In the genomic region with DNA sequence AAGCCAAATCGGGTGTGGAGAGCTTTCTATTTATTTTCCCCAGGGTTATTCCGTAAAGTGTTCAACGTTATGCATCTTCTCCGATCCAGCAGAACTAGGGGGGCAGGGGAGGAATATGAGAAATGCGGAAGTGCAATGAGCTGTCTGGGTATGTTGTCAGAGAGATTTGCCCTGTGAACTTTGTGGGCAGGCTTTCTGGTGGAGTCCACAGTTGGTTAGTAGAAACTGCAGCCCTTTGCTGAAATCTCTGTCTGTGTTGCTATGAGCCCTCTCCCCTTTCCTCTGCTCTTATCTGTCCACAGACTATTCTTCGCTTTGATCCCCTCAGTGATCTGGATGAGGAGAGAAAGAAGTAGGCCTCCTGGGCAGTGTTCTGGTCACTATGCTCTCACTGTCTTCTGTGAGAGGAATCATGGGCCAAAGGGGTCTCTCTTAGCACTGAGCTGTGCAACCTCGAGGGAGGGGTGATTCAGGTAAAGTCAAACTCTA, we compare ENCODE assay signal across 1 cellular context.
TF ChIP-seq lines count a peak whose summit lies in the region.

No MANE protein-coding gene starts in this region.

TF ChIP-seq in HepG2, 621 proteins besides CTCF, POLR2A, EP300 and RAD21 (continued from another document and continues in another):
- TF ChIP-seq, protein P1, sequence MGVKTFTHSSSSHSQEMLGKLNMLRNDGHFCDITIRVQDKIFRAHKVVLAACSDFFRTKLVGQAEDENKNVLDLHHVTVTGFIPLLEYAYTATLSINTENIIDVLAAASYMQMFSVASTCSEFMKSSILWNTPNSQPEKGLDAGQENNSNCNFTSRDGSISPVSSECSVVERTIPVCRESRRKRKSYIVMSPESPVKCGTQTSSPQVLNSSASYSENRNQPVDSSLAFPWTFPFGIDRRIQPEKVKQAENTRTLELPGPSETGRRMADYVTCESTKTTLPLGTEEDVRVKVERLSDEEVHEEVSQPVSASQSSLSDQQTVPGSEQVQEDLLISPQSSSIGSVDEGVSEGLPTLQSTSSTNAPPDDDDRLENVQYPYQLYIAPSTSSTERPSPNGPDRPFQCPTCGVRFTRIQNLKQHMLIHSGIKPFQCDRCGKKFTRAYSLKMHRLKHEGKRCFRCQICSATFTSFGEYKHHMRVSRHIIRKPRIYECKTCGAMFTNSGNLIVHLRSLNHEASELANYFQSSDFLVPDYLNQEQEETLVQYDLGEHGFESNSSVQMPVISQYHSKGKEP (CRISPR knock-in tag; IDR thresholded peaks at IDR 0.05), result no peak
- TF ChIP-seq, protein P2, sequence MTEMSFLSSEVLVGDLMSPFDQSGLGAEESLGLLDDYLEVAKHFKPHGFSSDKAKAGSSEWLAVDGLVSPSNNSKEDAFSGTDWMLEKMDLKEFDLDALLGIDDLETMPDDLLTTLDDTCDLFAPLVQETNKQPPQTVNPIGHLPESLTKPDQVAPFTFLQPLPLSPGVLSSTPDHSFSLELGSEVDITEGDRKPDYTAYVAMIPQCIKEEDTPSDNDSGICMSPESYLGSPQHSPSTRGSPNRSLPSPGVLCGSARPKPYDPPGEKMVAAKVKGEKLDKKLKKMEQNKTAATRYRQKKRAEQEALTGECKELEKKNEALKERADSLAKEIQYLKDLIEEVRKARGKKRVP (CRISPR knock-in tag; IDR thresholded peaks at IDR 0.05), result no peak
- TF ChIP-seq KLF15 (CRISPR knock-in tag; IDR thresholded peaks at IDR 0.05; ENCODE audit: borderline replicate concordance), result no peak
- TF ChIP-seq ZNF749 (CRISPR knock-in tag; IDR thresholded peaks at IDR 0.05; ENCODE audit: borderline replicate concordance), result no peak
- 0 out of 2 replicates have a peak, but pooled peaks have one; percentile 80 for TF ChIP-seq ZNF136 (CRISPR knock-in tag; IDR thresholded peaks at IDR 0.05; ENCODE audit: low read depth)
- TF ChIP-seq, protein P3, sequence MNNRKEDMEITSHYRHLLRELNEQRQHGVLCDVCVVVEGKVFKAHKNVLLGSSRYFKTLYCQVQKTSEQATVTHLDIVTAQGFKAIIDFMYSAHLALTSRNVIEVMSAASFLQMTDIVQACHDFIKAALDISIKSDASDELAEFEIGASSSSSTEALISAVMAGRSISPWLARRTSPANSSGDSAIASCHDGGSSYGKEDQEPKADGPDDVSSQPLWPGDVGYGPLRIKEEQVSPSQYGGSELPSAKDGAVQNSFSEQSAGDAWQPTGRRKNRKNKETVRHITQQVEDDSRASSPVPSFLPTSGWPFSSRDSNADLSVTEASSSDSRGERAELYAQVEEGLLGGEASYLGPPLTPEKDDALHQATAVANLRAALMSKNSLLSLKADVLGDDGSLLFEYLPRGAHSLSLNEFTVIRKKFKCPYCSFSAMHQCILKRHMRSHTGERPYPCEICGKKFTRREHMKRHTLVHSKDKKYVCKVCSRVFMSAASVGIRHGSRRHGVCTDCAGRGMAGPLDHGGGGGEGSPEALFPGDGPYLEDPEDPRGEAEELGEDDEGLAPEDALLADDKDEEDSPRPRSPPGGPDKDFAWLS (CRISPR knock-in tag; IDR thresholded peaks at IDR 0.05; ENCODE audit: borderline replicate concordance), result no peak
- TF ChIP-seq ZNF841 (CRISPR knock-in tag; IDR thresholded peaks at IDR 0.05; ENCODE audit: borderline replicate concordance), result no peak
- peak; percentile 68; the same call in 1 of the 2 replicates for TF ChIP-seq ZNF605 (CRISPR knock-in tag; IDR thresholded peaks at IDR 0.05)
- no peak for TF ChIP-seq PCBP2 (optimal IDR thresholded peaks at IDR 0.05; ENCODE audit: low read depth, low read length, poor library complexity, severe bottlenecking)
- TF ChIP-seq GZF1 (CRISPR knock-in tag; IDR thresholded peaks at IDR 0.05), result 0 out of 2 replicates have a peak, but pooled peaks have one; percentile 54
- no peak for TF ChIP-seq REL (CRISPR knock-in tag; conservative IDR thresholded peaks at IDR 0.05)
- no peak for TF ChIP-seq GATAD1 (CRISPR knock-in tag; IDR thresholded peaks at IDR 0.05)
- TF ChIP-seq ZNF274 (CRISPR knock-in tag; IDR thresholded peaks at IDR 0.05), result no peak
- TF ChIP-seq ZNF501 (CRISPR knock-in tag; IDR thresholded peaks at IDR 0.05), result 0 out of 2 replicates have a peak, but pooled peaks have one; percentile 60
- TF ChIP-seq, protein P4, sequence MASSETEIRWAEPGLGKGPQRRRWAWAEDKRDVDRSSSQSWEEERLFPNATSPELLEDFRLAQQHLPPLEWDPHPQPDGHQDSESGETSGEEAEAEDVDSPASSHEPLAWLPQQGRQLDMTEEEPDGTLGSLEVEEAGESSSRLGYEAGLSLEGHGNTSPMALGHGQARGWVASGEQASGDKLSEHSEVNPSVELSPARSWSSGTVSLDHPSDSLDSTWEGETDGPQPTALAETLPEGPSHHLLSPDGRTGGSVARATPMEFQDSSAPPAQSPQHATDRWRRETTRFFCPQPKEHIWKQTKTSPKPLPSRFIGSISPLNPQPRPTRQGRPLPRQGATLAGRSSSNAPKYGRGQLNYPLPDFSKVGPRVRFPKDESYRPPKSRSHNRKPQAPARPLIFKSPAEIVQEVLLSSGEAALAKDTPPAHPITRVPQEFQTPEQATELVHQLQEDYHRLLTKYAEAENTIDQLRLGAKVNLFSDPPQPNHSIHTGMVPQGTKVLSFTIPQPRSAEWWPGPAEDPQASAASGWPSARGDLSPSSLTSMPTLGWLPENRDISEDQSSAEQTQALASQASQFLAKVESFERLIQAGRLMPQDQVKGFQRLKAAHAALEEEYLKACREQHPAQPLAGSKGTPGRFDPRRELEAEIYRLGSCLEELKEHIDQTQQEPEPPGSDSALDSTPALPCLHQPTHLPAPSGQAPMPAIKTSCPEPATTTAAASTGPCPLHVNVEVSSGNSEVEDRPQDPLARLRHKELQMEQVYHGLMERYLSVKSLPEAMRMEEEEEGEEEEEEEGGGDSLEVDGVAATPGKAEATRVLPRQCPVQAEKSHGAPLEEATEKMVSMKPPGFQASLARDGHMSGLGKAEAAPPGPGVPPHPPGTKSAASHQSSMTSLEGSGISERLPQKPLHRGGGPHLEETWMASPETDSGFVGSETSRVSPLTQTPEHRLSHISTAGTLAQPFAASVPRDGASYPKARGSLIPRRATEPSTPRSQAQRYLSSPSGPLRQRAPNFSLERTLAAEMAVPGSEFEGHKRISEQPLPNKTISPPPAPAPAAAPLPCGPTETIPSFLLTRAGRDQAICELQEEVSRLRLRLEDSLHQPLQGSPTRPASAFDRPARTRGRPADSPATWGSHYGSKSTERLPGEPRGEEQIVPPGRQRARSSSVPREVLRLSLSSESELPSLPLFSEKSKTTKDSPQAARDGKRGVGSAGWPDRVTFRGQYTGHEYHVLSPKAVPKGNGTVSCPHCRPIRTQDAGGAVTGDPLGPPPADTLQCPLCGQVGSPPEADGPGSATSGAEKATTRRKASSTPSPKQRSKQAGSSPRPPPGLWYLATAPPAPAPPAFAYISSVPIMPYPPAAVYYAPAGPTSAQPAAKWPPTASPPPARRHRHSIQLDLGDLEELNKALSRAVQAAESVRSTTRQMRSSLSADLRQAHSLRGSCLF (CRISPR knock-in tag; IDR thresholded peaks at IDR 0.05; ENCODE audit: borderline replicate concordance), result no peak
- no peak for TF ChIP-seq ZNF713 (CRISPR knock-in tag; IDR thresholded peaks at IDR 0.05)
- TF ChIP-seq THYN1 (CRISPR knock-in tag; IDR thresholded peaks at IDR 0.05; ENCODE audit: borderline replicate concordance, low read depth), result no peak
- TF ChIP-seq, protein P5, sequence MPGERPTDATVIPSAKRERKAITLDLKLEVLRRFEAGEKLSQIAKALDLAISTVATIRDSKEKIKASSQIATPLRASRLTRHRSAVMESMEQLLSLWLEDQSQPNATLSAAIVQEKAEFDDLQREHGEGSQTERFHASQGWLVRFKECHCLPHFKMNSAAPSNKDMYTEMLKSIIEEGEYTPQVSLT (CRISPR knock-in tag; IDR thresholded peaks at IDR 0.05; ENCODE audit: borderline replicate concordance, low read depth), result no peak
- no peak for TF ChIP-seq ZNF562 (CRISPR knock-in tag; IDR thresholded peaks at IDR 0.05; ENCODE audit: borderline replicate concordance)
- TF ChIP-seq NCOR1 (IDR thresholded peaks at IDR 0.05; ENCODE audit: borderline replicate concordance, low read length), result peak; percentile 55; the same call in 1 of the 2 replicates
- no peak for TF ChIP-seq ZNF44 (CRISPR knock-in tag; IDR thresholded peaks at IDR 0.05)
- no peak for TF ChIP-seq XBP1 (CRISPR knock-in tag; IDR thresholded peaks at IDR 0.05)
- TF ChIP-seq, protein P6, sequence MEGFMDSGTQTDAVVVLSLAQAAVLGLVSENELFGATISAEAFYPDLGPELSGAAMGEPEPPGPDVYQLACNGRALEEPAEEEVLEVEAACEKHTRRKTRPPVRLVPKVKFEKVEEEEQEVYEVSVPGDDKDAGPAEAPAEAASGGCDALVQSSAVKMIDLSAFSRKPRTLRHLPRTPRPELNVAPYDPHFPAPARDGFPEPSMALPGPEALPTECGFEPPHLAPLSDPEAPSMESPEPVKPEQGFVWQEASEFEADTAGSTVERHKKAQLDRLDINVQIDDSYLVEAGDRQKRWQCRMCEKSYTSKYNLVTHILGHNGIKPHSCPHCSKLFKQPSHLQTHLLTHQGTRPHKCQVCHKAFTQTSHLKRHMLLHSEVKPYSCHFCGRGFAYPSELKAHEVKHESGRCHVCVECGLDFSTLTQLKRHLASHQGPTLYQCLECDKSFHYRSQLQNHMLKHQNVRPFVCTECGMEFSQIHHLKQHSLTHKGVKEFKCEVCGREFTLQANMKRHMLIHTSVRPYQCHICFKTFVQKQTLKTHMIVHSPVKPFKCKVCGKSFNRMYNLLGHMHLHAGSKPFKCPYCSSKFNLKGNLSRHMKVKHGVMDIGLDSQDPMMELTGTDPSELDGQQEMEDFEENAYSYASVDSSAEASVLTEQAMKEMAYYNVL (CRISPR knock-in tag; IDR thresholded peaks at IDR 0.05; ENCODE audit: borderline replicate concordance), result peak; percentile 63; the same call in 1 of the 2 replicates
- TF ChIP-seq, protein P7, sequence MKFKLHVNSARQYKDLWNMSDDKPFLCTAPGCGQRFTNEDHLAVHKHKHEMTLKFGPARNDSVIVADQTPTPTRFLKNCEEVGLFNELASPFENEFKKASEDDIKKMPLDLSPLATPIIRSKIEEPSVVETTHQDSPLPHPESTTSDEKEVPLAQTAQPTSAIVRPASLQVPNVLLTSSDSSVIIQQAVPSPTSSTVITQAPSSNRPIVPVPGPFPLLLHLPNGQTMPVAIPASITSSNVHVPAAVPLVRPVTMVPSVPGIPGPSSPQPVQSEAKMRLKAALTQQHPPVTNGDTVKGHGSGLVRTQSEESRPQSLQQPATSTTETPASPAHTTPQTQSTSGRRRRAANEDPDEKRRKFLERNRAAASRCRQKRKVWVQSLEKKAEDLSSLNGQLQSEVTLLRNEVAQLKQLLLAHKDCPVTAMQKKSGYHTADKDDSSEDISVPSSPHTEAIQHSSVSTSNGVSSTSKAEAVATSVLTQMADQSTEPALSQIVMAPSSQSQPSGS (CRISPR knock-in tag; IDR thresholded peaks at IDR 0.05), result peak; percentile 73; the same call in 1 of the 2 replicates
- TF ChIP-seq KDM1A (CRISPR knock-in tag; IDR thresholded peaks at IDR 0.05), result no peak
- TF ChIP-seq SMAD3 (CRISPR knock-in tag; IDR thresholded peaks at IDR 0.05), result no peak
- no peak for TF ChIP-seq ZNF24 (IDR thresholded peaks at IDR 0.05)
- no peak for TF ChIP-seq MTF1 (CRISPR knock-in tag; IDR thresholded peaks at IDR 0.05)
- no peak for TF ChIP-seq KDM2A (CRISPR knock-in tag; IDR thresholded peaks at IDR 0.05; ENCODE audit: borderline replicate concordance, low read depth)
- TF ChIP-seq, protein P8, sequence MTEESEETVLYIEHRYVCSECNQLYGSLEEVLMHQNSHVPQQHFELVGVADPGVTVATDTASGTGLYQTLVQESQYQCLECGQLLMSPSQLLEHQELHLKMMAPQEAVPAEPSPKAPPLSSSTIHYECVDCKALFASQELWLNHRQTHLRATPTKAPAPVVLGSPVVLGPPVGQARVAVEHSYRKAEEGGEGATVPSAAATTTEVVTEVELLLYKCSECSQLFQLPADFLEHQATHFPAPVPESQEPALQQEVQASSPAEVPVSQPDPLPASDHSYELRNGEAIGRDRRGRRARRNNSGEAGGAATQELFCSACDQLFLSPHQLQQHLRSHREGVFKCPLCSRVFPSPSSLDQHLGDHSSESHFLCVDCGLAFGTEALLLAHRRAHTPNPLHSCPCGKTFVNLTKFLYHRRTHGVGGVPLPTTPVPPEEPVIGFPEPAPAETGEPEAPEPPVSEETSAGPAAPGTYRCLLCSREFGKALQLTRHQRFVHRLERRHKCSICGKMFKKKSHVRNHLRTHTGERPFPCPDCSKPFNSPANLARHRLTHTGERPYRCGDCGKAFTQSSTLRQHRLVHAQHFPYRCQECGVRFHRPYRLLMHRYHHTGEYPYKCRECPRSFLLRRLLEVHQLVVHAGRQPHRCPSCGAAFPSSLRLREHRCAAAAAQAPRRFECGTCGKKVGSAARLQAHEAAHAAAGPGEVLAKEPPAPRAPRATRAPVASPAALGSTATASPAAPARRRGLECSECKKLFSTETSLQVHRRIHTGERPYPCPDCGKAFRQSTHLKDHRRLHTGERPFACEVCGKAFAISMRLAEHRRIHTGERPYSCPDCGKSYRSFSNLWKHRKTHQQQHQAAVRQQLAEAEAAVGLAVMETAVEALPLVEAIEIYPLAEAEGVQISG (CRISPR knock-in tag; IDR thresholded peaks at IDR 0.05), result peak; percentile 33; the same call in 1 of the 2 replicates
- TF ChIP-seq CENPX (CRISPR knock-in tag; IDR thresholded peaks at IDR 0.05), result no peak
- no peak for TF ChIP-seq MTF2 (CRISPR knock-in tag; IDR thresholded peaks at IDR 0.05; ENCODE audit: borderline replicate concordance)
- TF ChIP-seq CBX1 (IDR thresholded peaks at IDR 0.05; ENCODE audit: low read depth), result peak; percentile 52
- TF ChIP-seq, protein P9, sequence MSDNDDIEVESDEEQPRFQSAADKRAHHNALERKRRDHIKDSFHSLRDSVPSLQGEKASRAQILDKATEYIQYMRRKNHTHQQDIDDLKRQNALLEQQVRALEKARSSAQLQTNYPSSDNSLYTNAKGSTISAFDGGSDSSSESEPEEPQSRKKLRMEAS (IDR thresholded peaks at IDR 0.05), result peak; percentile 46
- no peak for TF ChIP-seq MYC (CRISPR knock-in tag; IDR thresholded peaks at IDR 0.05; ENCODE audit: borderline replicate concordance)
- peak; percentile 85 for TF ChIP-seq KAT8 (CRISPR knock-in tag; IDR thresholded peaks at IDR 0.05)
- no peak for TF ChIP-seq BORCS8-MEF2B (CRISPR knock-in tag; IDR thresholded peaks at IDR 0.05)
- TF ChIP-seq, protein P10, sequence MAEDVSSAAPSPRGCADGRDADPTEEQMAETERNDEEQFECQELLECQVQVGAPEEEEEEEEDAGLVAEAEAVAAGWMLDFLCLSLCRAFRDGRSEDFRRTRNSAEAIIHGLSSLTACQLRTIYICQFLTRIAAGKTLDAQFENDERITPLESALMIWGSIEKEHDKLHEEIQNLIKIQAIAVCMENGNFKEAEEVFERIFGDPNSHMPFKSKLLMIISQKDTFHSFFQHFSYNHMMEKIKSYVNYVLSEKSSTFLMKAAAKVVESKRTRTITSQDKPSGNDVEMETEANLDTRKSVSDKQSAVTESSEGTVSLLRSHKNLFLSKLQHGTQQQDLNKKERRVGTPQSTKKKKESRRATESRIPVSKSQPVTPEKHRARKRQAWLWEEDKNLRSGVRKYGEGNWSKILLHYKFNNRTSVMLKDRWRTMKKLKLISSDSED (CRISPR knock-in tag; IDR thresholded peaks at IDR 0.05), result no peak
- no peak for TF ChIP-seq ZNF180 (CRISPR knock-in tag; IDR thresholded peaks at IDR 0.05; ENCODE audit: borderline replicate concordance, low read depth)
- TF ChIP-seq RBM39 (IDR thresholded peaks at IDR 0.05; ENCODE audit: low read depth, low read length, poor library complexity, severe bottlenecking), result no peak
- TF ChIP-seq ZNF354B (CRISPR knock-in tag; IDR thresholded peaks at IDR 0.05), result no peak
